In the genomic region with DNA sequence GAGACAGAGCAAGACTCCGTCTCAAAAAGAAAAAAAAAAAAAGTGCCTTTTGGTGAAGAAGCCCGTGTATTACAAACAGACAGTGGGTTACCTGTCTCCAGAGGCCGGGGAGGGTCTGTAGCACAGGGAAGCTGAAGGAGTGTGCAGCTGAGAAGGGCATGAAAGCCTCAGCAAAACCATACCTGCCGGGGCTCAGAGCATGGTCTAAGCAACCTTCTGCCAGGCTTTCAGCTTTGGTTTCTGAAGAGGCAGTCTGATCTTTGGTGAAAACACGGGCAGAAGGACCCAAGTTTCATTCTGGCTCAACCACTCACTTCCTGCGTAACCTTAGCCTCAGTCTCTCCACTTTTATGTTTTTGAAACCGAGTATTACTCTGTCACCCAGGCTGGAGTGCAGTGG, we compare ENCODE assay signal across 21 cellular contexts. TPM values are rescaled to one million over a fixed set of nuclear protein-coding genes. Genes with fewer than 3 reads are reported as not detected.
DNase-seq lines count a peak whose midpoint lies in the region; ATAC-seq and TF ChIP-seq lines count a peak whose summit lies in the region.
"Had no signal": no experiment of that assay in that cellular context is flagged by ENCODE, and none has a peak within 500 bp of the region (broad histone marks: within the 10 kb centered on the region; RNA-seq: fewer than 3 reads in every experiment).

No MANE protein-coding gene starts in this region.

- CTCF ChIA-PET in IMR-90 (lab: Yijun Ruan, JAX): interaction anchor here (0.6 kb wide), 1 partner anchor 104 kb away, joined by 5 read pairs; no protein-coding TSS in a partner anchor

- no peak overlapping the region for H4K8ac ChIP-seq in IMR-90 (ENCODE audit: low read depth in 2 of 2, low read length in 2 of 2)

- no peaks in the 10 kb centered on the region for H3K36me3 Mint-ChIP-seq in activated CD4-positive, alpha-beta T cell treated with anti-CD3 and anti-CD28 coated beads, Interleukin-2, amount 10 ng/mL, durations not matched to agents 24 days and 14 days (ENCODE audit: low read depth)
- no peaks in the 10 kb centered on the region for H3K36me3 Mint-ChIP-seq in activated T-helper 17 cell treated with anti-CD3 and anti-CD28 coated beads, Interleukin-2, amount 50 U/mL, for 72 hours (ENCODE audit: low read depth)
- H3K36me3 Mint-ChIP-seq: brain had no signal

- H3K4me1 Mint-ChIP-seq in activated CD4-positive, alpha-beta T cell treated with anti-CD3 and anti-CD28 coated beads, Interleukin-2, amount 10 ng/mL, durations not matched to agents 24 days and 14 days: peaks cover 30% of the 10 kb centered on the region
- peaks cover 8% of the 10 kb centered on the region for H3K4me1 Mint-ChIP-seq in activated T-helper 17 cell treated with anti-CD3 and anti-CD28 coated beads, Interleukin-2, amount 50 U/mL, for 72 hours

- intact Hi-C loops in activated CD4-positive, alpha-beta T cell treated with anti-CD3 and anti-CD28 coated beads, Interleukin-2, amount 10 ng/mL, durations not matched to agents 24 days and 14 days (cut with micrococcal nuclease): no loop called here
- intact Hi-C loops in IMR-90 (cut with micrococcal nuclease) (no loop called here), spleen (cut with DNase I; ENCODE audit: low total_unique reads) (no loop called here)

- H3K9ac ChIP-seq in IMR-90 (ENCODE audit: low read depth, low read length): no peak overlapping the region

- no peak overlapping the region for H2AK5ac ChIP-seq in IMR-90 (ENCODE audit: low read depth, low read length)

- H2AFZ ChIP-seq in IMR-90 (replicated peaks; ENCODE audit: low read length, poor library complexity): no peak overlapping the region

- H3K14ac ChIP-seq in IMR-90 (replicated peaks; ENCODE audit: low read depth, low read length): no peak overlapping the region

- H2AK9ac ChIP-seq in IMR-90 (replicated peaks; ENCODE audit: low read depth, low read length, poor library complexity): no peak overlapping the region

- H3K4me3 Mint-ChIP-seq in activated CD4-positive, alpha-beta T cell treated with anti-CD3 and anti-CD28 coated beads, Interleukin-2, amount 10 ng/mL, durations not matched to agents 24 days and 14 days: peak overlapping the region; percentile 74
- peak overlapping the region; percentile 81 for H3K4me3 Mint-ChIP-seq in activated T-helper 17 cell treated with anti-CD3 and anti-CD28 coated beads, Interleukin-2, amount 50 U/mL, for 72 hours
- H3K4me3 Mint-ChIP-seq: brain had no signal

- H3K27ac Mint-ChIP-seq in activated CD4-positive, alpha-beta T cell treated with anti-CD3 and anti-CD28 coated beads, Interleukin-2, amount 10 ng/mL, durations not matched to agents 24 days and 14 days: peak overlapping the region; percentile 89
- H3K27ac Mint-ChIP-seq in activated T-helper 17 cell treated with anti-CD3 and anti-CD28 coated beads, Interleukin-2, amount 50 U/mL, for 72 hours: peak overlapping the region; percentile 81

- H4K91ac ChIP-seq in IMR-90 (ENCODE audit: insufficient read depth, low read depth, low read length): no peak overlapping the region

- no TSS peak for BruUV-seq in IMR-90 (replicated peaks; lab: Mats Ljungman, UMichigan)

- peak overlapping the region; percentile 59 for H2BK20ac ChIP-seq in IMR-90 (ENCODE audit: low read depth, low read length)

- H3K9me3 ChIP-seq in IMR-90 (ENCODE audit: control insufficient read depth, insufficient read depth, low read length) (no peaks in the 10 kb centered on the region), spleen (no peaks in the 10 kb centered on the region)
- H3K9me3 ChIP-seq: BLaER1 treated with 17β-estradiol and CSF1 and Interleukin-3, amounts not matched to agents 10 nM and 100 nM; SJCRH30; testis had no signal

- POLR2A ChIA-PET in IMR-90 (lab: Charles Lee; ENCODE audit: unreplicated experiment): interaction anchor here (0.6 kb wide), 1 partner anchor 14 kb away, joined by 4 read pairs; no protein-coding TSS in a partner anchor

- H3K9me1 ChIP-seq in IMR-90 (ENCODE audit: insufficient read depth, low read length): peaks cover 30% of the 10 kb centered on the region

- in situ Hi-C loops in IMR-90 (cut with MboI; ENCODE audit: low sequenced_read_pairs): no loop called here

- H2BK15ac ChIP-seq in IMR-90 (ENCODE audit: low read depth, low read length): no peak overlapping the region

- H3K36me3 ChIP-seq in IMR-90 (ENCODE audit: control insufficient read depth, insufficient read depth, low read length): no peaks in the 10 kb centered on the region
- H3K36me3 ChIP-seq in spleen: no peaks in the 10 kb centered on the region
- H3K36me3 ChIP-seq: BLaER1 treated with 17β-estradiol and CSF1 and Interleukin-3, amounts not matched to agents 10 nM and 100 nM; SJCRH30 had no signal

- no peak overlapping the region for H3K4ac ChIP-seq in IMR-90 (ENCODE audit: low read depth, low read length)

- H3K23ac ChIP-seq in IMR-90 (ENCODE audit: low read depth, low read length): no peak overlapping the region

- H3K18ac ChIP-seq in IMR-90 (ENCODE audit: low read depth, low read length): no peak overlapping the region

- H3K4me3 ChIP-seq in IMR-90 (ENCODE audit: insufficient read depth, low read depth, low read length): no peak overlapping the region
- H3K4me3 ChIP-seq in spleen: no peak overlapping the region
- H3K4me3 ChIP-seq: BLaER1 treated with 17β-estradiol and CSF1 and Interleukin-3, amounts not matched to agents 10 nM and 100 nM; SJCRH30; testis had no signal

- H3K79me1 ChIP-seq in IMR-90 (ENCODE audit: low read depth in 1 of 2, low read length in 2 of 2): peaks cover 0 to 13% of the 10 kb centered on the region in 2 experiments; a peak in 1 of 4 replicates

- dilution Hi-C loops in IMR-90 (cut with HindIII; ENCODE audit: low sequenced_read_pairs, unreplicated experiment): no loop called here

- H3K27ac ChIP-seq in IMR-90 (ENCODE audit: insufficient read depth, low read length): no peak overlapping the region
- H3K27ac ChIP-seq in spleen: no peak overlapping the region
- H3K27ac ChIP-seq: SJCRH30 had no signal

- DNase-seq in activated CD4-positive, alpha-beta T cell treated with anti-CD3 and anti-CD28 coated beads, Interleukin-2, amount 10 ng/mL, durations not matched to agents 24 days and 14 days: peak; percentile 71
- no peak for DNase-seq in activated CD4-positive, alpha-beta T cell treated with anti-CD3 and anti-CD28 coated beads, Interleukin-2, amount 50 U/mL, for 4 hours
- no peak for DNase-seq in IMR-90
- DNase-seq in spleen: peak; percentile 56
- DNase-seq in NCI-H226: no peak
- no peak for DNase-seq in amygdala (lab: John Stamatoyannopoulos, UW)
- DNase-seq in UCSD-AML1 (lab: John Stamatoyannopoulos, UW; ENCODE audit: unreplicated experiment): no peak
- DNase-seq: activated CD4-positive, CD25-positive, alpha-beta regulatory T cell; activated effector memory CD4-positive, alpha-beta T cell treated with anti-CD3 and anti-CD28 coated beads, Interleukin-2, amount 50 U/mL, for 16 hours; foreskin melanocyte; hypothalamus; NCI-H1417; NCI-H2171; PC-3; SJCRH30; stimulated activated CD4-positive, alpha-beta T cell treated with anti-CD3 and anti-CD28 coated beads, Interleukin-4, amount 100 ng/mL, for 1 hour; testis had no signal

- H4K20me1 ChIP-seq in IMR-90 (ENCODE audit: insufficient read depth, low read length): no peaks in the 10 kb centered on the region
- H4K20me1 ChIP-seq: BLaER1 treated with 17β-estradiol and CSF1 and Interleukin-3, amounts not matched to agents 10 nM and 100 nM had no signal

- H3K4me1 ChIP-seq in IMR-90 (ENCODE audit: control insufficient read depth, insufficient read depth, low read length): peaks cover 24% of the 10 kb centered on the region
- H3K4me1 ChIP-seq in spleen: peaks cover 14 to 50% (median 31%) of the 10 kb centered on the region in 6 donors

- TF ChIP-seq POLR2A in IMR-90 (IDR thresholded peaks at IDR 0.05; ENCODE audit: low read depth, low read length): no peak
- TF ChIP-seq POLR2A in spleen (IDR thresholded peaks at IDR 0.05): no peak

- no peak for ATAC-seq in IMR-90 (ENCODE audit: low read depth)
- ATAC-seq in activated T-helper 17 cell treated with anti-CD3 and anti-CD28 coated beads, Interleukin-2, amount 50 U/mL, for 72 hours (replicated peaks): peak; percentile 55
- ATAC-seq: PC-3 had no signal

- H3K27me3 ChIP-seq in IMR-90 (ENCODE audit: control insufficient read depth, insufficient read depth, low read length) (no peaks in the 10 kb centered on the region), spleen (replicated peaks in 1 of 7) (no peaks in the 10 kb centered on the region)
- H3K27me3 ChIP-seq: BLaER1 treated with 17β-estradiol and CSF1 and Interleukin-3, amounts not matched to agents 10 nM and 100 nM; SJCRH30; testis had no signal

- TF ChIP-seq CTCF in IMR-90 (conservative IDR thresholded peaks at IDR 0.05; ENCODE audit: low read depth, low read length) (no peak), spleen (IDR thresholded peaks at IDR 0.05 in 8 of 11, conservative IDR thresholded peaks at IDR 0.05 in 3 of 11) (no peak)

- H3K27me3 Mint-ChIP-seq in activated CD4-positive, alpha-beta T cell treated with anti-CD3 and anti-CD28 coated beads, Interleukin-2, amount 10 ng/mL, durations not matched to agents 24 days and 14 days: no peaks in the 10 kb centered on the region
- H3K27me3 Mint-ChIP-seq in activated T-helper 17 cell treated with anti-CD3 and anti-CD28 coated beads, Interleukin-2, amount 50 U/mL, for 72 hours: no peaks in the 10 kb centered on the region
- H3K27me3 Mint-ChIP-seq: brain had no signal

- no peak overlapping the region for H2BK5ac ChIP-seq in IMR-90 (ENCODE audit: low read depth, low read length, poor library complexity, severe bottlenecking)

- no peak for TF ChIP-seq RAD21 in IMR-90 (IDR thresholded peaks at IDR 0.05; ENCODE audit: low read length)

- H2BK120ac ChIP-seq in IMR-90 (ENCODE audit: low read depth, low read length): no peak overlapping the region

- no peaks in the 10 kb centered on the region for H3K9me3 Mint-ChIP-seq in activated CD4-positive, alpha-beta T cell treated with anti-CD3 and anti-CD28 coated beads, Interleukin-2, amount 10 ng/mL, durations not matched to agents 24 days and 14 days
- H3K9me3 Mint-ChIP-seq in activated T-helper 17 cell treated with anti-CD3 and anti-CD28 coated beads, Interleukin-2, amount 50 U/mL, for 72 hours: no peaks in the 10 kb centered on the region
- H3K9me3 Mint-ChIP-seq: brain, nephron had no signal

- H3K56ac ChIP-seq in IMR-90 (ENCODE audit: extremely low read depth, insufficient read depth, low read length): no peak overlapping the region

- WGBS in IMR-90 (ENCODE audit: extremely low coverage in 2 of 2, insufficient read length in 1 of 2), 2 experiments: 80% methylated on average over 1 of the region's 7 CpGs; no CpG with 5 or more reads in 1 of the 2 experiments
- WGBS in spleen, 5 donors: 77 to 87% (median 77%) methylated on average over 7 of the region's 7 CpGs

- no peak overlapping the region for H4K5ac ChIP-seq in IMR-90 (ENCODE audit: low read depth, low read length)

- H3K4me2 ChIP-seq in IMR-90 (ENCODE audit: low read depth, low read length): no peak overlapping the region

RNA-seq across cellular contexts. Expression of a gene that starts 21.5 kb away (rescaled TPM):
- 0.69 and 0.96 TPM in 2 replicates for total RNA-seq in activated CD4-positive, alpha-beta T cell treated with anti-CD3 and anti-CD28 coated beads, Interleukin-2, amount 10 ng/mL, durations not matched to agents 24 days and 14 days
- total RNA-seq in IMR-90 (2012; rRNA removed) (0.36 TPM in 1 of 2 replicates, not detected in the other), spleen (under 1 TPM in 1 of 7 donors, not detected in 6; 0.94 TPM)
- polyA plus RNA-seq in IMR-90 (2012; rRNA removed) (0.32 and 0.37 TPM in 2 replicates), spleen (under 1 TPM in 1 of 3 donors, not detected in 2; 0.20 TPM)
- polyA plus RNA-seq in IMR-90 (2012; cell fraction: cytosol; rRNA removed): 0.16 TPM in 1 of 2 replicates, not detected in the other
- 1.0 and 1.2 TPM in 2 replicates for polyA plus RNA-seq in IMR-90 (2012; cell fraction: nucleus; rRNA removed; ENCODE audit: low replicate concordance)
- 1 to 10 TPM in 1 of 2 donors, under 1 TPM in 1; 0.66 to 1.3 TPM for total RNA-seq in activated T-helper 17 cell treated with anti-CD3 and anti-CD28 coated beads, Interleukin-2, amount 50 U/mL, for 72 hours
- total RNA-seq: PC-3 had no signal

RNA-seq across cellular contexts. Expression of a gene that starts 29.8 kb away (rescaled TPM):
- total RNA-seq in activated CD4-positive, alpha-beta T cell treated with anti-CD3 and anti-CD28 coated beads, Interleukin-2, amount 10 ng/mL, durations not matched to agents 24 days and 14 days: 51.6 and 63.6 TPM in 2 replicates
- total RNA-seq in IMR-90 (2012; rRNA removed): 53.3 and 79.9 TPM in 2 replicates
- 98.3 and 122 TPM in 2 replicates for polyA plus RNA-seq in IMR-90 (2012; rRNA removed)
- polyA plus RNA-seq in IMR-90 (2012; cell fraction: cytosol; rRNA removed): 106 and 143 TPM in 2 replicates
- 43.3 and 75.0 TPM in 2 replicates for polyA plus RNA-seq in IMR-90 (2012; cell fraction: nucleus; rRNA removed; ENCODE audit: low replicate concordance)
- total RNA-seq in activated T-helper 17 cell treated with anti-CD3 and anti-CD28 coated beads, Interleukin-2, amount 50 U/mL, for 72 hours: 10 to 100 TPM; 27.8 to 46.2 TPM
- 10 to 100 TPM; 31.1 to 62.6 (median 47.1) TPM for total RNA-seq in spleen
- 100 to 1,000 TPM in 2 of 3 donors, 10 to 100 TPM in 1; 74.6 to 196 (median 115) TPM for polyA plus RNA-seq in spleen

Comparison
In these comparisons a context has a peak if more than half of its experiments do, and no peak if none do; other contexts are left out.
1. DNase-seq: peak in activated CD4-positive, alpha-beta T cell treated with anti-CD3 and anti-CD28 coated beads, Interleukin-2, amount 10 ng/mL, durations not matched to agents 24 days and 14 days (single experiment) and spleen (single experiment); none in activated CD4-positive, alpha-beta T cell treated with anti-CD3 and anti-CD28 coated beads, Interleukin-2, amount 50 U/mL, for 4 hours (0 of 2), IMR-90 (single experiment), NCI-H226 (single experiment), amygdala (0 of 56) and UCSD-AML1 (single experiment).